In genomic region chr3:120544361-120544760, GRCh38 we compare ENCODE assay signal across 24 cellular contexts.
"Had no signal": no experiment of that assay in that cellular context is flagged by ENCODE, and none has a peak within 500 bp of the region (broad histone marks: within the 10 kb centered on the region; RNA-seq: fewer than 3 reads in every experiment).

No MANE protein-coding gene starts in this region.

- H3K36me3 ChIP-seq: ovary, right lobe of liver, sigmoid colon, stomach, thoracic aorta, thyroid gland, tibial nerve, upper lobe of right lung, uterus had no signal

- H3K9me3 ChIP-seq: ovary, thyroid gland, upper lobe of right lung, uterus had no signal

- H3K27ac ChIP-seq: neural progenitor cell, ovary, parathyroid adenoma, psoas muscle, right lobe of liver, sigmoid colon, stomach, thoracic aorta, thyroid gland, tibial nerve, upper lobe of right lung, uterus had no signal

- H3K27me3 ChIP-seq: neural progenitor cell, ovary, right lobe of liver, sigmoid colon, stomach, thyroid gland, tibial nerve, upper lobe of right lung, uterus had no signal

- H3K4me3 ChIP-seq: neural progenitor cell, ovary, psoas muscle, right lobe of liver, sigmoid colon, stomach, thoracic aorta, thyroid gland, tibial nerve, upper lobe of right lung, uterus had no signal

- H3K9ac ChIP-seq: neural progenitor cell, parathyroid adenoma had no signal

- H3K4me2 ChIP-seq: neural progenitor cell had no signal

- DNase-seq: naive thymus-derived CD4-positive, alpha-beta T cell; natural killer cell; occipital lobe; ovary; posterior cingulate gyrus; psoas muscle; right lobe of liver; sigmoid colon; small intestine; stimulated activated CD4-positive, alpha-beta T cell treated with anti-CD3 and anti-CD28 coated beads, Interleukin-15, amount 100 ng/mL, for 24 hours; stimulated activated CD4-positive, alpha-beta T cell treated with anti-CD3 and anti-CD28 coated beads, Interleukin-2, amount 100 ng/mL, for 24 hours; stimulated activated CD4-positive, alpha-beta T cell treated with anti-CD3 and anti-CD28 coated beads, Interleukin-2, amount 100 ng/mL, for 48 hours; stimulated activated CD4-positive, alpha-beta T cell treated with anti-CD3 and anti-CD28 coated beads, Interleukin-4, amount 100 ng/mL, for 24 hours; stimulated activated naive B cell treated with anti-CD40 and anti-IgM and Interleukin-4, amounts not matched to agents 10 μg/mL and 1 μg/mL and 100 μg/mL, for 72 hours; stimulated activated naive CD4-positive, alpha-beta T cell treated with Interleukin-2 at 50 U/mL for 16 hours; stomach; thyroid gland; upper lobe of right lung; uterus had no signal

- ATAC-seq: naive thymus-derived CD4-positive, alpha-beta T cell; natural killer cell; psoas muscle; right lobe of liver; stimulated activated effector memory CD8-positive, alpha-beta T cell treated with anti-CD3 and anti-CD28 coated beads, Interleukin-12 subunit alpha, Interleukin-12 subunit beta, amount 100 ng/mL, for 72 hours; stimulated activated naive B cell treated with anti-CD40 and anti-IgM and Interleukin-4, amounts not matched to agents 10 μg/mL and 1 μg/mL and 100 μg/mL, for 72 hours; upper lobe of right lung had no signal

- H3K4me1 ChIP-seq: neural progenitor cell, parathyroid adenoma, psoas muscle, sigmoid colon, stomach, thyroid gland, tibial nerve, upper lobe of right lung, uterus had no signal
